ENCODE assay signal across 1 cellular context in genomic region chr7:128164955-128165670, GRCh38.
TF ChIP-seq lines count a peak whose summit lies in the region.

No MANE protein-coding gene starts in this region.

TF ChIP-seq in H1, 55 proteins besides CTCF, POLR2A, EP300 and RAD21:
- TF ChIP-seq RNF2 (IDR thresholded peaks at IDR 0.05; ENCODE audit: borderline replicate concordance, low read depth, low read length, missing control alignments, poor library complexity, severe bottlenecking) = no peak
- no peak for TF ChIP-seq SP4 (IDR thresholded peaks at IDR 0.05; ENCODE audit: low read length)
- TF ChIP-seq TAF1 (IDR thresholded peaks at IDR 0.05; ENCODE audit: low read depth, low read length) = no peak
TF ChIP-seq in H1: peak in this region for 0.
